In the genomic region with DNA sequence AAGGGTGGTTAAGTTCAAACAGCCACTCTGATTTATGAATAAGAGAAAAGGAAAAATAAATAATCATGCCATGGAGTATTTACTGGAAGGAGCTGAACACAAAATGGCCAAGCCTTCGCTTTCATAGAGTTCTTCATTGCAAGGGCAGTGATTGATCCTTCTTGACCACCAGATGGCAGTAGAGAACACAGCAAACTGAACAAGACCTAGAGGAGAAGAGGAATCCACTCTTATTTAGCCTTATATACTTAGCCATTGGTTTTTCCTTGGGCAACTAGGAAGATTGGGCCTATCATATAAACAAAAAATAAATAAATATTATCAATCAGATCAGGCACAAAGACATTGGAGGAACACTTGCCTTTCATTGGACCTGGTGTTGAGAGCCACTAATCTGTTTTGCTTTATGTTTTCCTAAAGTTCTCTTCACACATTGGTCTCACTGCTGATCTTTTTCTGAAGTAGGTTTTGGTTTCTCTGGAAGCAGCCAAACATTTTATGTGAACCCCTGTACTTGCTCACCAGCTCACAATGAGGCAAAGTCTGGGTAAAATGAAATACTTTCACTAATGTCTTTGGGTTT, we compare ENCODE assay signal across 8 cellular contexts.
DNase-seq lines count a peak whose midpoint lies in the region; ATAC-seq and FAIRE-seq lines count a peak whose summit lies in the region.

No MANE protein-coding gene starts in this region.

- no peak overlapping the region for H3K4me3 Mint-ChIP-seq in stimulated activated naive B cell treated with anti-CD40 and anti-IgM and Interleukin-4, amounts not matched to agents 10 μg/mL and 1 μg/mL and 100 μg/mL, for 72 hours

- peaks cover 11 to 21% of the 10 kb centered on the region in 2 donors for H3K27me3 Mint-ChIP-seq in stimulated activated naive B cell treated with anti-CD40 and anti-IgM and Interleukin-4, amounts not matched to agents 10 μg/mL and 1 μg/mL and 100 μg/mL, for 72 hours

- in situ Hi-C loops in T47D (cut with HindIII; ENCODE audit: low pct_unique_long_range_greater_than_20kb, low sequenced_read_pairs): no loop called here

- no peak overlapping the region for H3K27ac Mint-ChIP-seq in stimulated activated naive B cell treated with anti-CD40 and anti-IgM and Interleukin-4, amounts not matched to agents 10 μg/mL and 1 μg/mL and 100 μg/mL, for 72 hours

- peak; percentile 74 for ATAC-seq in GM21367 (IDR thresholded peaks at IDR 0.05; ENCODE audit: unreplicated experiment)
- ATAC-seq in stimulated activated naive B cell treated with anti-CD40 and anti-IgM and Interleukin-4, amounts not matched to agents 10 μg/mL and 1 μg/mL and 100 μg/mL, for 72 hours (replicated peaks): peak; percentile 58 to 81

- no peaks in the 10 kb centered on the region for H3K9me3 Mint-ChIP-seq in stimulated activated naive B cell treated with anti-CD40 and anti-IgM and Interleukin-4, amounts not matched to agents 10 μg/mL and 1 μg/mL and 100 μg/mL, for 72 hours

- DNase-seq in SIG-M5 treated with dmso at 0.1 percent for 504 hours (lab: John Stamatoyannopoulos, UW; ENCODE audit: unreplicated experiment) (peak; percentile 82), SIG-M5 (lab: John Stamatoyannopoulos, UW) (no peak), HK-2 (ENCODE audit: unreplicated experiment) (peak; percentile 10), NOMO-1 (lab: John Stamatoyannopoulos, UW; ENCODE audit: unreplicated experiment in 2 of 2) (peak; percentile 52 to 74), T47D (ENCODE audit: low read depth in 1 of 2, low spot score in 1 of 2) (peak; percentile 9 to 78)
- DNase-seq in stimulated activated naive B cell treated with anti-CD40 and anti-IgM and Interleukin-4, amounts not matched to agents 10 μg/mL and 1 μg/mL and 100 μg/mL, for 72 hours: peak; percentile 5

- H3K4me1 Mint-ChIP-seq in stimulated activated naive B cell treated with anti-CD40 and anti-IgM and Interleukin-4, amounts not matched to agents 10 μg/mL and 1 μg/mL and 100 μg/mL, for 72 hours: peaks cover 2 to 13% of the 10 kb centered on the region in 2 donors

- no peaks in the 10 kb centered on the region for H3K36me3 Mint-ChIP-seq in stimulated activated naive B cell treated with anti-CD40 and anti-IgM and Interleukin-4, amounts not matched to agents 10 μg/mL and 1 μg/mL and 100 μg/mL, for 72 hours

- peak; percentile 99 for FAIRE-seq in islet of Langerhans (lab: Jason Lieb, UNC)
